ENCODE assay signal across 29 cellular contexts in genomic region chr16:73506568-73507056, GRCh38.
"Had no signal": no experiment of that assay in that cellular context is flagged by ENCODE, and none has a peak within 500 bp of the region (broad histone marks: within the 10 kb centered on the region; RNA-seq: fewer than 3 reads in every experiment).

No MANE protein-coding gene starts in this region.

- H3K4me1 Mint-ChIP-seq: natural killer cell; neural crest cell; stimulated activated effector memory CD8-positive, alpha-beta T cell treated with anti-CD3 and anti-CD28 coated beads, Interleukin-12 subunit alpha, Interleukin-12 subunit beta, amount 100 ng/mL, for 72 hours had no signal

- H3K27me3 Mint-ChIP-seq: dendritic cell treated with granulocyte-macrophage colony-stimulating factor and Interleukin-4, amounts not matched to agents 40 ng/mL and 50 ng/mL, for 4 days had no signal

- H3K79me2 ChIP-seq: parathyroid adenoma had no signal

- H3K4me3 Mint-ChIP-seq: dendritic cell treated with granulocyte-macrophage colony-stimulating factor and Interleukin-4, amounts not matched to agents 40 ng/mL and 50 ng/mL, for 4 days; natural killer cell; neural crest cell; stimulated activated effector memory CD8-positive, alpha-beta T cell treated with anti-CD3 and anti-CD28 coated beads, Interleukin-12 subunit alpha, Interleukin-12 subunit beta, amount 100 ng/mL, for 72 hours had no signal

- H3K9me3 ChIP-seq: colonic mucosa, esophagus squamous epithelium, heart right ventricle, lower lobe of right lung, right atrium auricular region, thoracic aorta, tibial nerve, upper lobe of left lung, uterus had no signal

- H3K4me2 ChIP-seq: smooth muscle cell had no signal

- H3K36me3 Mint-ChIP-seq: natural killer cell; stimulated activated effector memory CD8-positive, alpha-beta T cell treated with anti-CD3 and anti-CD28 coated beads, Interleukin-12 subunit alpha, Interleukin-12 subunit beta, amount 100 ng/mL, for 72 hours had no signal

- H3K36me3 ChIP-seq: colonic mucosa, esophagus squamous epithelium, heart right ventricle, lower lobe of right lung, right atrium auricular region, thoracic aorta, tibial nerve, upper lobe of left lung, uterus had no signal

- ATAC-seq: heart right ventricle; left ventricle myocardium superior; lower lobe of right lung; natural killer cell; sciatic nerve; stimulated activated effector memory CD8-positive, alpha-beta T cell treated with anti-CD3 and anti-CD28 coated beads, Interleukin-12 subunit alpha, Interleukin-12 subunit beta, amount 100 ng/mL, for 72 hours; stimulated activated naive CD8-positive, alpha-beta T cell treated with anti-CD3 and anti-CD28 coated beads, Interleukin-15, Interleukin-2, amounts not matched to agents 100 U/mL and 50 U/mL, for 24 hours had no signal

- H3K27ac ChIP-seq: colonic mucosa, esophagus squamous epithelium, heart right ventricle, lower lobe of right lung, parathyroid adenoma, right atrium auricular region, thoracic aorta, tibial nerve, upper lobe of left lung, uterus had no signal

- H3K4me3 ChIP-seq: colonic mucosa, esophagus squamous epithelium, lower lobe of right lung, right atrium auricular region, smooth muscle cell, thoracic aorta, tibial nerve, upper lobe of left lung, uterus had no signal

- DNase-seq: colonic mucosa; effector CD8-positive, alpha-beta T cell; erythroblast; esophagus squamous epithelium; foreskin melanocyte; glutamatergic neuron; heart right ventricle; hippocampal formation; left ventricle myocardium superior; lower lobe of right lung; natural killer cell; stimulated activated CD4-positive, alpha-beta T cell treated with anti-CD3 and anti-CD28 coated beads, Interleukin-12 subunit alpha, Interleukin-12 subunit beta, amount 100 ng/mL, for 4 hours; stimulated activated CD4-positive, alpha-beta T cell treated with anti-CD3 and anti-CD28 coated beads, Interleukin-2, amount 100 ng/mL, for 24 hours; stimulated activated CD4-positive, alpha-beta T cell treated with anti-CD3 and anti-CD28 coated beads, Interleukin-4, amount 100 ng/mL, for 24 hours; stimulated activated naive CD8-positive, alpha-beta T cell treated with anti-CD3 and anti-CD28 coated beads, Interleukin-15, Interleukin-2, amounts not matched to agents 100 U/mL and 50 U/mL, for 24 hours; upper lobe of left lung; uterus had no signal

- FAIRE-seq: endometrium, keratinocyte had no signal

- H3K27ac Mint-ChIP-seq: dendritic cell treated with granulocyte-macrophage colony-stimulating factor and Interleukin-4, amounts not matched to agents 40 ng/mL and 50 ng/mL, for 4 days; natural killer cell; progenitor cell of endocrine pancreas; stimulated activated effector memory CD8-positive, alpha-beta T cell treated with anti-CD3 and anti-CD28 coated beads, Interleukin-12 subunit alpha, Interleukin-12 subunit beta, amount 100 ng/mL, for 72 hours had no signal

- H2AFZ ChIP-seq: parathyroid adenoma had no signal

- H3K9me3 Mint-ChIP-seq: dendritic cell treated with granulocyte-macrophage colony-stimulating factor and Interleukin-4, amounts not matched to agents 40 ng/mL and 50 ng/mL, for 4 days; neural crest cell had no signal

- H3K27me3 ChIP-seq: colonic mucosa, esophagus squamous epithelium, right atrium auricular region, tibial nerve, upper lobe of left lung, uterus had no signal

- H3K9ac ChIP-seq: parathyroid adenoma had no signal
